In genomic region chr2:151049746-151050145, GRCh38 we compare ENCODE assay signal across 1 cellular context.
TF ChIP-seq lines count a peak whose summit lies in the region.

No MANE protein-coding gene starts in this region.

TF ChIP-seq in A549, 52 proteins besides CTCF, POLR2A, EP300 and RAD21:
- no peak for TF ChIP-seq REST (IDR thresholded peaks at IDR 0.05)
- no peak for TF ChIP-seq CEBPB (IDR thresholded peaks at IDR 0.05)
- no peak for TF ChIP-seq FOSB (CRISPR knock-in tag; IDR thresholded peaks at IDR 0.05)
- no peak for TF ChIP-seq RFX5 (IDR thresholded peaks at IDR 0.05)
- TF ChIP-seq FOXS1 (CRISPR knock-in tag; IDR thresholded peaks at IDR 0.05): no peak
